Comparison of ENCODE assay signal across 13 cellular contexts in genomic region chr1:228154685-228155571, GRCh38. TPM values are rescaled to one million over a fixed set of nuclear protein-coding genes. Genes with fewer than 3 reads are reported as not detected.
DNase-seq lines count a peak whose midpoint lies in the region; FAIRE-seq and TF ChIP-seq lines count a peak whose summit lies in the region.
"Had no signal": no experiment of that assay in that cellular context is flagged by ENCODE, and none has a peak within 500 bp of the region (broad histone marks: within the 10 kb centered on the region; RNA-seq: fewer than 3 reads in every experiment).

No MANE protein-coding gene starts in this region.

- DNase-seq in NCI-H146 treated with DMSO at 0.1 percent for 48 hours (lab: John Stamatoyannopoulos, UW; ENCODE audit: unreplicated experiment) (peak; percentile 55), neural crest cell (ENCODE audit: low read depth, low spot score) (no peak), GM19239 (ENCODE audit: insufficient read length, low spot score) (no peak), AG08395 (ENCODE audit: low spot score) (no peak), midbrain (lab: John Stamatoyannopoulos, UW) (no peak), SIG-M5 treated with dmso at 0.1 percent for 504 hours (lab: John Stamatoyannopoulos, UW; ENCODE audit: unreplicated experiment) (no peak)
- no peak for DNase-seq in activated T-helper 2 cell treated with anti-CD3 and anti-CD28 coated beads, Interferon-gamma antibody, Interleukin-2, Interleukin-4, amounts not matched to agents 10 μg/mL and 5 μg/mL and 100 μg/mL, durations not matched to agents 14 hours and 24 hours and 36 hours (ENCODE audit: low spot score)
- DNase-seq: NCI-H526 had no signal

- no peaks in the 10 kb centered on the region for H3K9me3 Mint-ChIP-seq in activated T-helper 2 cell treated with anti-CD3 and anti-CD28 coated beads, Interferon-gamma antibody, Interleukin-2, Interleukin-4, amounts not matched to agents 10 μg/mL and 5 μg/mL and 100 μg/mL, durations not matched to agents 14 hours and 24 hours and 36 hours
- no peaks in the 10 kb centered on the region for H3K9me3 Mint-ChIP-seq in neural crest cell
- H3K9me3 Mint-ChIP-seq: T-cell had no signal

- H3K4me1 ChIP-seq in BLaER1: peaks cover 54% of the 10 kb centered on the region
- H3K4me1 ChIP-seq: pancreas had no signal

- intact Hi-C loops in activated T-helper 2 cell treated with anti-CD3 and anti-CD28 coated beads, Interferon-gamma antibody, Interleukin-2, Interleukin-4, amounts not matched to agents 10 μg/mL and 5 μg/mL and 100 μg/mL, durations not matched to agents 14 hours and 24 hours and 36 hours (cut with micrococcal nuclease): no loop called here

- H3K27me3 Mint-ChIP-seq in activated T-helper 2 cell treated with anti-CD3 and anti-CD28 coated beads, Interferon-gamma antibody, Interleukin-2, Interleukin-4, amounts not matched to agents 10 μg/mL and 5 μg/mL and 100 μg/mL, durations not matched to agents 14 hours and 24 hours and 36 hours (ENCODE audit: low read depth): no peaks in the 10 kb centered on the region
- H3K27me3 Mint-ChIP-seq in neural crest cell (ENCODE audit: low read depth): no peaks in the 10 kb centered on the region
- H3K27me3 Mint-ChIP-seq: T-cell had no signal

- H3K4me1 Mint-ChIP-seq in activated T-helper 2 cell treated with anti-CD3 and anti-CD28 coated beads, Interferon-gamma antibody, Interleukin-2, Interleukin-4, amounts not matched to agents 10 μg/mL and 5 μg/mL and 100 μg/mL, durations not matched to agents 14 hours and 24 hours and 36 hours (ENCODE audit: low read depth): peaks cover 8% of the 10 kb centered on the region
- no peaks in the 10 kb centered on the region for H3K4me1 Mint-ChIP-seq in neural crest cell

- peak overlapping the region; percentile 78 for H3K4me2 ChIP-seq in BLaER1
- H3K4me2 ChIP-seq: KMS-11 had no signal

- no peaks in the 10 kb centered on the region for H3K36me3 Mint-ChIP-seq in activated T-helper 2 cell treated with anti-CD3 and anti-CD28 coated beads, Interferon-gamma antibody, Interleukin-2, Interleukin-4, amounts not matched to agents 10 μg/mL and 5 μg/mL and 100 μg/mL, durations not matched to agents 14 hours and 24 hours and 36 hours (ENCODE audit: low read depth)
- H3K36me3 Mint-ChIP-seq in neural crest cell (ENCODE audit: low read depth): no peaks in the 10 kb centered on the region
- H3K36me3 Mint-ChIP-seq: T-cell had no signal

- no peaks in the 10 kb centered on the region for H3K9me3 ChIP-seq in BLaER1
- H3K9me3 ChIP-seq: pancreas had no signal

- H4K20me1 ChIP-seq in BLaER1: peaks cover 44% of the 10 kb centered on the region

- H3K27me3 ChIP-seq in BLaER1: no peaks in the 10 kb centered on the region
- H3K27me3 ChIP-seq: pancreas had no signal

- no peak for TF ChIP-seq CTCF in neural crest cell (conservative IDR thresholded peaks at IDR 0.05)

- peak overlapping the region; percentile 65 for H3K27ac Mint-ChIP-seq in activated T-helper 2 cell treated with anti-CD3 and anti-CD28 coated beads, Interferon-gamma antibody, Interleukin-2, Interleukin-4, amounts not matched to agents 10 μg/mL and 5 μg/mL and 100 μg/mL, durations not matched to agents 14 hours and 24 hours and 36 hours
- peak overlapping the region; percentile 73 for H3K27ac Mint-ChIP-seq in neural crest cell (ENCODE audit: unreplicated experiment)

- no peak for FAIRE-seq in GM19239 (lab: Jason Lieb, UNC)
- FAIRE-seq: GM12878, pancreas had no signal

- no peak overlapping the region for H3K9ac ChIP-seq in BLaER1
- H3K9ac ChIP-seq: KMS-11 had no signal

- 0 out of 2 replicates have a peak overlapping the region, but pooled peaks have one; percentile 4 for H3K27ac ChIP-seq in BLaER1
- H3K27ac ChIP-seq: KMS-11, pancreas had no signal

- H3K4me3 ChIP-seq in BLaER1: no peak overlapping the region
- H3K4me3 ChIP-seq: GM12878, pancreas had no signal

- no peak overlapping the region for H3K4me3 Mint-ChIP-seq in activated T-helper 2 cell treated with anti-CD3 and anti-CD28 coated beads, Interferon-gamma antibody, Interleukin-2, Interleukin-4, amounts not matched to agents 10 μg/mL and 5 μg/mL and 100 μg/mL, durations not matched to agents 14 hours and 24 hours and 36 hours (ENCODE audit: low read depth)
- no peak overlapping the region for H3K4me3 Mint-ChIP-seq in neural crest cell

- H3K36me3 ChIP-seq in BLaER1: peaks cover 3% of the 10 kb centered on the region; the same call in 1 of the 2 replicates
- H3K36me3 ChIP-seq: pancreas had no signal

RNA-seq across cellular contexts. Expression of gene GJC2, which starts 5.2 kb away (rescaled TPM):
- total RNA-seq in activated T-helper 2 cell treated with anti-CD3 and anti-CD28 coated beads, Interferon-gamma antibody, Interleukin-2, Interleukin-4, amounts not matched to agents 10 μg/mL and 5 μg/mL and 100 μg/mL, durations not matched to agents 14 hours and 24 hours and 36 hours: 0.52 and 0.55 TPM in 2 replicates
- total RNA-seq in neural crest cell: 0.65 and 0.68 TPM in 2 replicates

RNA-seq across cellular contexts. Expression of gene IBA57, which starts 10.7 kb away (rescaled TPM):
- total RNA-seq in activated T-helper 2 cell treated with anti-CD3 and anti-CD28 coated beads, Interferon-gamma antibody, Interleukin-2, Interleukin-4, amounts not matched to agents 10 μg/mL and 5 μg/mL and 100 μg/mL, durations not matched to agents 14 hours and 24 hours and 36 hours: 7.6 and 7.9 TPM in 2 replicates
- 8.3 and 10.4 TPM in 2 replicates for total RNA-seq in neural crest cell

RNA-seq across cellular contexts. Expression of gene GUK1, which starts 14.8 kb away (rescaled TPM):
- 219 and 225 TPM in 2 replicates for total RNA-seq in activated T-helper 2 cell treated with anti-CD3 and anti-CD28 coated beads, Interferon-gamma antibody, Interleukin-2, Interleukin-4, amounts not matched to agents 10 μg/mL and 5 μg/mL and 100 μg/mL, durations not matched to agents 14 hours and 24 hours and 36 hours
- total RNA-seq in neural crest cell: 114 and 115 TPM in 2 replicates

RNA-seq across cellular contexts. Expression of gene MRPL55, which starts 45.8 kb away (rescaled TPM):
- 47.3 and 53.6 TPM in 2 replicates for total RNA-seq in activated T-helper 2 cell treated with anti-CD3 and anti-CD28 coated beads, Interferon-gamma antibody, Interleukin-2, Interleukin-4, amounts not matched to agents 10 μg/mL and 5 μg/mL and 100 μg/mL, durations not matched to agents 14 hours and 24 hours and 36 hours
- total RNA-seq in neural crest cell: 61.9 and 67.3 TPM in 2 replicates

RNA-seq across cellular contexts. Expression of gene C1orf35, which starts 51.8 kb away (rescaled TPM):
- total RNA-seq in activated T-helper 2 cell treated with anti-CD3 and anti-CD28 coated beads, Interferon-gamma antibody, Interleukin-2, Interleukin-4, amounts not matched to agents 10 μg/mL and 5 μg/mL and 100 μg/mL, durations not matched to agents 14 hours and 24 hours and 36 hours: 23.9 and 24.5 TPM in 2 replicates
- 29.1 and 29.7 TPM in 2 replicates for total RNA-seq in neural crest cell
